Comparison of ENCODE assay signal across 19 cellular contexts in the genomic region with DNA sequence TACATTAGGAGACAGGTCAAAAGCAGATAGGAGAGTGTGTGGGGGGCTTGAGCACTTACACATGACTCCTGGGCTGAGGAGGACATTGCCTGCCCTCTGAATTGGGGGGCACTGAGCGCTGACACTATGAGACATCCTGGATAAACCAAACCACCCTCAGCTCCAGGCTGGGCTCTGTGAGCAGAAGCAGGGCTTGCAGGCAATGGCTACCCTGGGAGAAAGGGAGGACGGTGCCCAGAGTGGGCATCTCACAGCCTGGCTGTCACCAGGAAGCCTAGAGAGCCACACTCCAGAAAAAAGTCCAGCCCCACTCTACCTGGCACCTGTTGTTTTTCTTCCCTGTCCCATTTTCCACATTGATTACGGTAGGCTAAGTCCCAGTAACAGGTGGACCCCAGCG.
"Had no signal": no experiment of that assay in that cellular context is flagged by ENCODE, and none has a peak within 500 bp of the region (broad histone marks: within the 10 kb centered on the region; RNA-seq: fewer than 3 reads in every experiment).

No MANE protein-coding gene starts in this region.

- DNase-seq: KBM-7, MV-4-11, NCI-H1048, NCI-H1105, NCI-H1417, NCI-H1436 treated with DMSO at 0.1 percent for 48 hours, NCI-H1694, NCI-H1930, NCI-H2081 treated with DMSO at 0.1 percent for 48 hours, NCI-H226, NCI-H446, NCI-H510A, NCI-H524 treated with DMSO at 0.1 percent for 48 hours, NCI-H69, NCI-H774, RPMI8226, SHP77, SK-N-SH had no signal

- H3K9me3 ChIP-seq: SK-N-SH had no signal

- H3K27ac ChIP-seq: HL-60 had no signal

- H3K9ac ChIP-seq: SK-N-SH had no signal

- H3K4me2 ChIP-seq: SK-N-SH had no signal
